Comparison of ENCODE assay signal across 8 cellular contexts in genomic region chr1:9942399-9942938, GRCh38.
DNase-seq lines count a peak whose midpoint lies in the region; ATAC-seq and TF ChIP-seq lines count a peak whose summit lies in the region.

No MANE protein-coding gene starts in this region.

- TF ChIP-seq CTCF in neutrophil (IDR thresholded peaks at IDR 0.05), result no peak

- H3K27me3 Mint-ChIP-seq in activated naive CD4-positive, alpha-beta T cell treated with anti-CD3 and anti-CD28 coated beads, Interleukin-2, amount 10 ng/mL, durations not matched to agents 7 days and 5 days, result no peaks in the 10 kb centered on the region

- H3K27ac ChIP-seq in neutrophil, result peak overlapping the region; percentile 86

- peak overlapping the region; percentile 85 to 98 for H3K4me3 ChIP-seq in neutrophil (ENCODE audit: low read depth in 1 of 2, low read length in 1 of 2)

- no peaks in the 10 kb centered on the region for H3K9me3 Mint-ChIP-seq in activated naive CD4-positive, alpha-beta T cell treated with anti-CD3 and anti-CD28 coated beads, Interleukin-2, amount 10 ng/mL, durations not matched to agents 7 days and 5 days

- CTCF ChIA-PET in activated naive CD4-positive, alpha-beta T cell treated with anti-CD3 and anti-CD28 coated beads, Interleukin-2, amount 10 ng/mL, durations not matched to agents 7 days and 5 days (lab: Charles Lee), result interaction anchor here (1.3 to 4.5 kb wide), 4 partner anchors 8 to 74 kb away, joined by 3 to 24 read pairs (median 4); no protein-coding TSS in a partner anchor

- peaks cover 15% of the 10 kb centered on the region for H3K36me3 Mint-ChIP-seq in activated naive CD4-positive, alpha-beta T cell treated with anti-CD3 and anti-CD28 coated beads, Interleukin-2, amount 10 ng/mL, durations not matched to agents 7 days and 5 days

- H3K9me3 ChIP-seq in neutrophil, result no peaks in the 10 kb centered on the region

- peaks cover 24 to 33% of the 10 kb centered on the region in 2 experiments for H3K4me1 ChIP-seq in neutrophil (ENCODE audit: control insufficient read depth in 1 of 2, insufficient read depth in 1 of 2, low read depth in 1 of 2, low read length in 1 of 2)

- peaks cover 19% of the 10 kb centered on the region for H3K4me1 Mint-ChIP-seq in activated naive CD4-positive, alpha-beta T cell treated with anti-CD3 and anti-CD28 coated beads, Interleukin-2, amount 10 ng/mL, durations not matched to agents 7 days and 5 days

- peak overlapping the region; percentile 98 for H3K4me3 Mint-ChIP-seq in activated naive CD4-positive, alpha-beta T cell treated with anti-CD3 and anti-CD28 coated beads, Interleukin-2, amount 10 ng/mL, durations not matched to agents 7 days and 5 days

- H3K36me3 ChIP-seq in neutrophil, result peaks cover 4% of the 10 kb centered on the region

- H3K27ac Mint-ChIP-seq in activated naive CD4-positive, alpha-beta T cell treated with anti-CD3 and anti-CD28 coated beads, Interleukin-2, amount 10 ng/mL, durations not matched to agents 7 days and 5 days, result peak overlapping the region; percentile 87

- peak; percentile 25 for DNase-seq in stimulated activated CD4-positive, alpha-beta T cell treated with anti-CD3 and anti-CD28 coated beads, Interleukin-4, amount 100 ng/mL, for 24 hours
- no peak for DNase-seq in stimulated activated CD4-positive, alpha-beta T cell treated with anti-CD3 and anti-CD28 coated beads, Interleukin-4, amount 100 ng/mL, for 1 hour
- DNase-seq in NCI-H526 (lab: John Stamatoyannopoulos, UW), result peak; percentile 27 to 47
- peak; percentile 46 for DNase-seq in activated naive CD4-positive, alpha-beta T cell treated with anti-CD3 and anti-CD28 coated beads, Interleukin-2, amount 10 ng/mL, durations not matched to agents 7 days and 5 days
- peak; percentile 72 for DNase-seq in germinal center (ENCODE audit: low spot score)
- no peak for DNase-seq in NCI-H146 (lab: John Stamatoyannopoulos, UW)

- no peaks in the 10 kb centered on the region for H3K27me3 ChIP-seq in neutrophil

- peak; percentile 49 for ATAC-seq in HG03064 (IDR thresholded peaks at IDR 0.05; ENCODE audit: low read depth, unreplicated experiment)

Comparison
In these comparisons a context has a peak if more than half of its experiments do, and no peak if none do; other contexts are left out.
1. DNase-seq: peak in stimulated activated CD4-positive, alpha-beta T cell treated with anti-CD3 and anti-CD28 coated beads, Interleukin-4, amount 100 ng/mL, for 24 hours (single experiment), NCI-H526 (2 of 2), activated naive CD4-positive, alpha-beta T cell treated with anti-CD3 and anti-CD28 coated beads, Interleukin-2, amount 10 ng/mL, durations not matched to agents 7 days and 5 days (single experiment) and germinal center (single experiment); none in stimulated activated CD4-positive, alpha-beta T cell treated with anti-CD3 and anti-CD28 coated beads, Interleukin-4, amount 100 ng/mL, for 1 hour (single experiment) and NCI-H146 (single experiment).